Comparison of ENCODE assay signal across 18 cellular contexts in the genomic region with DNA sequence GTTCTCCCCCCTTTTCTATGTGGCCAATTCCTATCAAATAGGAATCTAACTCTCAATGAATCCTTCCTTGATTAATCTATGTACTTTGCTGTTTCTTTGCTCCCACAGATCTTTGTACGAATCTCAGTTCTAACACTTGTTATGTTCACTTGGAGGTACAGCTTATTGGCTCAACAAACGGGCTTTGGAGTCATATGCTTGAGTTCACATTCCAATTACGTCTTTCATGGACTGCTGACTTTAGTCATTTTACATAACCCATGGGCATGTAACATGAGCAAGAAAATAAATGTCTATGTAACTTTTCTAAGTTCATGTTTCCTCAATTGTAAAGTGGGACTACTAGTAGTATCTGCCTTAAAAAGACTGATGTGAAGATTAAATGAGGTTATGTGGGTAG.
DNase-seq lines count a peak whose midpoint lies in the region; ATAC-seq and TF ChIP-seq lines count a peak whose summit lies in the region.
"Had no signal": no experiment of that assay in that cellular context is flagged by ENCODE, and none has a peak within 500 bp of the region (broad histone marks: within the 10 kb centered on the region; RNA-seq: fewer than 3 reads in every experiment).

No MANE protein-coding gene starts in this region.

- intact Hi-C loops in CD8-positive, alpha-beta T cell (cut with DNase I, micrococcal nuclease) = no loop called here

- no peaks in the 10 kb centered on the region for H3K9me3 ChIP-seq in CD8-positive, alpha-beta T cell (ENCODE audit: low read length)

- no peaks in the 10 kb centered on the region for H3K4me1 Mint-ChIP-seq in CD8-positive, alpha-beta T cell (ENCODE audit: low read depth)
- H3K4me1 Mint-ChIP-seq: B cell; CD8-positive, alpha-beta memory T cell had no signal

- POLR2A ChIA-PET in CD8-positive, alpha-beta T cell (lab: Charles Lee) = no interaction called here

- H3K27me3 ChIP-seq in CD8-positive, alpha-beta T cell (ENCODE audit: insufficient read depth, low read length) = no peaks in the 10 kb centered on the region
- H3K27me3 ChIP-seq: BLaER1 treated with 17β-estradiol and CSF1 and Interleukin-3, amounts not matched to agents 10 nM and 100 nM had no signal

- no peaks in the 10 kb centered on the region for H3K36me3 ChIP-seq in CD8-positive, alpha-beta T cell (ENCODE audit: insufficient read depth, low read length)
- H3K36me3 ChIP-seq: BLaER1 treated with 17β-estradiol and CSF1 and Interleukin-3, amounts not matched to agents 10 nM and 100 nM had no signal

- H3K4me1 ChIP-seq in CD8-positive, alpha-beta T cell (ENCODE audit: insufficient read depth, low read length) = no peaks in the 10 kb centered on the region
- H3K4me1 ChIP-seq: A549; BLaER1 treated with 17β-estradiol and CSF1 and Interleukin-3, amounts not matched to agents 10 nM and 100 nM had no signal

- H3K4me3 ChIP-seq in epithelial cell of proximal tubule (ENCODE audit: low read depth, low read length) = no peak overlapping the region
- H3K4me3 ChIP-seq in retinal pigment epithelial cell (ENCODE audit: low read length) = no peak overlapping the region
- H3K4me3 ChIP-seq in CD8-positive, alpha-beta T cell (ENCODE audit: low read depth, low read length) = no peak overlapping the region
- H3K4me3 ChIP-seq: A549; BLaER1 treated with 17β-estradiol and CSF1 and Interleukin-3, amounts not matched to agents 10 nM and 100 nM had no signal

- H3K27ac ChIP-seq in CD8-positive, alpha-beta T cell (ENCODE audit: low read depth, low read length) = no peak overlapping the region
- H3K27ac ChIP-seq: 22Rv1; A549; BLaER1 treated with 17β-estradiol and CSF1 and Interleukin-3, amounts not matched to agents 10 nM and 100 nM; C4-2B had no signal

- TF ChIP-seq CTCF in epithelial cell of proximal tubule (conservative IDR thresholded peaks at IDR 0.05; ENCODE audit: low read depth, low read length) = no peak
- no peak for TF ChIP-seq CTCF in retinal pigment epithelial cell (conservative IDR thresholded peaks at IDR 0.05; ENCODE audit: low read depth, low read length)
- TF ChIP-seq CTCF in CD8-positive, alpha-beta T cell (IDR thresholded peaks at IDR 0.05) = no peak

- no peak for ATAC-seq in CD8-positive, alpha-beta T cell
- ATAC-seq: A549 had no signal

- H3K27me3 Mint-ChIP-seq in CD8-positive, alpha-beta T cell (ENCODE audit: low read depth) = no peaks in the 10 kb centered on the region

- no peak overlapping the region for H3K4me3 Mint-ChIP-seq in CD8-positive, alpha-beta T cell
- H3K4me3 Mint-ChIP-seq: B cell; CD4-positive, alpha-beta T cell; CD8-positive, alpha-beta memory T cell had no signal

- H3K36me3 Mint-ChIP-seq in CD8-positive, alpha-beta T cell = no peaks in the 10 kb centered on the region
- H3K36me3 Mint-ChIP-seq: CD8-positive, alpha-beta memory T cell had no signal

- no peaks in the 10 kb centered on the region for H3K9me3 Mint-ChIP-seq in CD8-positive, alpha-beta T cell
- H3K9me3 Mint-ChIP-seq: CD4-positive, alpha-beta T cell; CD8-positive, alpha-beta memory T cell had no signal

- no peak overlapping the region for H3K27ac Mint-ChIP-seq in CD8-positive, alpha-beta T cell
- H3K27ac Mint-ChIP-seq: B cell; CD4-positive, alpha-beta T cell had no signal

- peak; percentile 32 for DNase-seq in epithelial cell of proximal tubule (ENCODE audit: low read depth)
- DNase-seq in fibroblast of peridontal ligament (ENCODE audit: extremely low read depth) = peak; percentile 9
- peak; percentile 47 for DNase-seq in left kidney (ENCODE audit: low read depth, low spot score)
- peak; percentile 77 for DNase-seq in retinal pigment epithelial cell (ENCODE audit: low read depth)
- no peak for DNase-seq in D341Med (ENCODE audit: low spot score)
- DNase-seq in CD8-positive, alpha-beta T cell = no peak
- DNase-seq in activated CD8-positive, alpha-beta memory T cell treated with anti-CD3 and anti-CD28 coated beads for 24 hours = no peak
- DNase-seq: AML-193; CD4-positive, alpha-beta T cell; CD8-positive, alpha-beta memory T cell; COR-L47; DMS79 treated with DMSO at 0.1 percent for 48 hours; GF-D8 had no signal

- CTCF ChIA-PET in CD8-positive, alpha-beta T cell (lab: Charles Lee) = interaction anchor here (1.6 kb wide), 1 partner anchor 12 kb away, joined by 3 read pairs; no protein-coding TSS in a partner anchor

Comparison
In these comparisons a context has a peak if more than half of its experiments do, and no peak if none do; other contexts are left out.
1. DNase-seq: peak in epithelial cell of proximal tubule (single experiment), fibroblast of peridontal ligament (single experiment), left kidney (single experiment) and retinal pigment epithelial cell (single experiment); none in D341Med (single experiment), CD8-positive, alpha-beta T cell (0 of 7) and activated CD8-positive, alpha-beta memory T cell treated with anti-CD3 and anti-CD28 coated beads for 24 hours (single experiment).